11 cellular contexts compared by ENCODE assay signal in genomic region chr6:113654396-113654795, GRCh38.
DNase-seq lines count a peak whose midpoint lies in the region; ATAC-seq, FAIRE-seq and TF ChIP-seq lines count a peak whose summit lies in the region.
"Had no signal": no experiment of that assay in that cellular context is flagged by ENCODE, and none has a peak within 500 bp of the region (broad histone marks: within the 10 kb centered on the region; RNA-seq: fewer than 3 reads in every experiment).

No MANE protein-coding gene starts in this region.

- TF ChIP-seq POLR2A in breast epithelium (IDR thresholded peaks at IDR 0.05): no peak

- TF ChIP-seq CTCF in breast epithelium (IDR thresholded peaks at IDR 0.05) (no peak), progenitor cell of endocrine pancreas (IDR thresholded peaks at IDR 0.05; ENCODE audit: unreplicated experiment) (no peak), natural killer cell (IDR thresholded peaks at IDR 0.05) (no peak)

- peak overlapping the region; percentile 60 to 77 for H3K27ac ChIP-seq in breast epithelium
- H3K27ac ChIP-seq in subcutaneous abdominal adipose tissue (ENCODE audit: low read depth, low read length): peak overlapping the region; percentile 1
- H3K27ac ChIP-seq: SK-N-MC had no signal

- DNase-seq in HS-27A (ENCODE audit: low read depth) (peak; percentile 96), breast epithelium (ENCODE audit: low spot score in 2 of 2) (peak; percentile 81 to 96), progenitor cell of endocrine pancreas (ENCODE audit: low spot score, unreplicated experiment) (no peak), HCEC 1CT (no peak), natural killer cell (no peak), NCI-H2171 (lab: John Stamatoyannopoulos, UW) (no peak)
- DNase-seq: activated naive CD8-positive, alpha-beta T cell treated with anti-CD3 and anti-CD28 coated beads, Interleukin-2, amount 10 ng/mL, durations not matched to agents 7 days and 5 days had no signal

- H3K4me1 Mint-ChIP-seq in progenitor cell of endocrine pancreas (ENCODE audit: low read depth) (no peaks in the 10 kb centered on the region), natural killer cell (no peaks in the 10 kb centered on the region)
- H3K4me1 Mint-ChIP-seq: activated naive CD8-positive, alpha-beta T cell treated with anti-CD3 and anti-CD28 coated beads, Interleukin-2, amount 10 ng/mL, durations not matched to agents 7 days and 5 days; stimulated activated effector memory CD8-positive, alpha-beta T cell treated with anti-CD3 and anti-CD28 coated beads, Interleukin-12 subunit alpha, Interleukin-12 subunit beta, amount 100 ng/mL, for 72 hours had no signal

- ATAC-seq in natural killer cell: no peak
- ATAC-seq: stimulated activated effector memory CD8-positive, alpha-beta T cell treated with anti-CD3 and anti-CD28 coated beads, Interleukin-12 subunit alpha, Interleukin-12 subunit beta, amount 100 ng/mL, for 72 hours had no signal

- H3K27me3 ChIP-seq in breast epithelium (no peaks in the 10 kb centered on the region), subcutaneous abdominal adipose tissue (ENCODE audit: control insufficient read depth in 5 of 5, insufficient read depth in 4 of 5, low read length in 5 of 5) (no peaks in the 10 kb centered on the region)

- H3K9me3 Mint-ChIP-seq in progenitor cell of endocrine pancreas (ENCODE audit: low read depth) (no peaks in the 10 kb centered on the region), natural killer cell (no peaks in the 10 kb centered on the region)
- H3K9me3 Mint-ChIP-seq: activated naive CD8-positive, alpha-beta T cell treated with anti-CD3 and anti-CD28 coated beads, Interleukin-2, amount 10 ng/mL, durations not matched to agents 7 days and 5 days; stimulated activated effector memory CD8-positive, alpha-beta T cell treated with anti-CD3 and anti-CD28 coated beads, Interleukin-12 subunit alpha, Interleukin-12 subunit beta, amount 100 ng/mL, for 72 hours had no signal

- FAIRE-seq in islet of Langerhans (lab: Jason Lieb, UNC): peak; percentile 55

- H3K4me3 ChIP-seq in breast epithelium (no peak overlapping the region), subcutaneous abdominal adipose tissue (ENCODE audit: low read depth in 1 of 5, low read length in 5 of 5) (no peak overlapping the region)
- H3K4me3 ChIP-seq: SK-N-MC had no signal

- H3K4me1 ChIP-seq in breast epithelium (no peaks in the 10 kb centered on the region), subcutaneous abdominal adipose tissue (ENCODE audit: control insufficient read depth in 5 of 5, insufficient read depth in 5 of 5, low read length in 5 of 5) (peaks cover 0 to 8% (median 2%) of the 10 kb centered on the region in 5 donors)

- intact Hi-C loops in breast epithelium (cut with DNase I; ENCODE audit: low total_unique reads) (no loop called here), natural killer cell (cut with micrococcal nuclease) (no loop called here)

- H3K9me3 ChIP-seq in breast epithelium (no peaks in the 10 kb centered on the region), subcutaneous abdominal adipose tissue (ENCODE audit: control insufficient read depth in 5 of 5, low read length in 5 of 5) (no peaks in the 10 kb centered on the region)

- H3K4me3 Mint-ChIP-seq in progenitor cell of endocrine pancreas (ENCODE audit: low read depth): no peak overlapping the region
- H3K4me3 Mint-ChIP-seq in natural killer cell: no peak overlapping the region
- H3K4me3 Mint-ChIP-seq: activated naive CD8-positive, alpha-beta T cell treated with anti-CD3 and anti-CD28 coated beads, Interleukin-2, amount 10 ng/mL, durations not matched to agents 7 days and 5 days; stimulated activated effector memory CD8-positive, alpha-beta T cell treated with anti-CD3 and anti-CD28 coated beads, Interleukin-12 subunit alpha, Interleukin-12 subunit beta, amount 100 ng/mL, for 72 hours had no signal

- H3K36me3 ChIP-seq in breast epithelium (no peaks in the 10 kb centered on the region), subcutaneous abdominal adipose tissue (ENCODE audit: control insufficient read depth in 5 of 5, insufficient read depth in 5 of 5, low read length in 5 of 5) (no peaks in the 10 kb centered on the region)

- H3K27ac Mint-ChIP-seq in progenitor cell of endocrine pancreas: no peak overlapping the region
- H3K27ac Mint-ChIP-seq in natural killer cell: no peak overlapping the region
- H3K27ac Mint-ChIP-seq: activated naive CD8-positive, alpha-beta T cell treated with anti-CD3 and anti-CD28 coated beads, Interleukin-2, amount 10 ng/mL, durations not matched to agents 7 days and 5 days; stimulated activated effector memory CD8-positive, alpha-beta T cell treated with anti-CD3 and anti-CD28 coated beads, Interleukin-12 subunit alpha, Interleukin-12 subunit beta, amount 100 ng/mL, for 72 hours had no signal

- H3K27me3 Mint-ChIP-seq in progenitor cell of endocrine pancreas (peaks cover 30% of the 10 kb centered on the region), natural killer cell (ENCODE audit: low read depth in 2 of 2) (peaks cover 0 to 2% of the 10 kb centered on the region in 2 donors)

- H3K9ac ChIP-seq in subcutaneous abdominal adipose tissue (ENCODE audit: low read length in 5 of 5): peak overlapping the region in 1 of 5 donors; percentile 40

- no peaks in the 10 kb centered on the region for H3K36me3 Mint-ChIP-seq in progenitor cell of endocrine pancreas (ENCODE audit: insufficient read depth)
- no peaks in the 10 kb centered on the region for H3K36me3 Mint-ChIP-seq in natural killer cell
- H3K36me3 Mint-ChIP-seq: activated naive CD8-positive, alpha-beta T cell treated with anti-CD3 and anti-CD28 coated beads, Interleukin-2, amount 10 ng/mL, durations not matched to agents 7 days and 5 days; stimulated activated effector memory CD8-positive, alpha-beta T cell treated with anti-CD3 and anti-CD28 coated beads, Interleukin-12 subunit alpha, Interleukin-12 subunit beta, amount 100 ng/mL, for 72 hours had no signal

Comparison
In these comparisons a context has a peak if more than half of its experiments do, and no peak if none do; other contexts are left out.
1. DNase-seq: peak in HS-27A (single experiment) and breast epithelium (2 of 2); none in progenitor cell of endocrine pancreas (single experiment), HCEC 1CT (single experiment), natural killer cell (single experiment) and NCI-H2171 (single experiment).